In genomic region chr12:46494424-46494823, GRCh38 we compare ENCODE assay signal across 11 cellular contexts.
A peak's percentile ranks its signal among the peaks of the same experiment; 100 is the strongest.
DNase-seq lines count a peak whose midpoint lies in the region; ATAC-seq, FAIRE-seq and TF ChIP-seq lines count a peak whose summit lies in the region.
"Had no signal": no experiment of that assay in that cellular context is flagged by ENCODE, and none has a peak within 500 bp of the region (broad histone marks: within the 10 kb centered on the region; RNA-seq: fewer than 3 reads in every experiment).

No MANE protein-coding gene starts in this region.

- TF ChIP-seq RAD21 in HepG2 (CRISPR knock-in tag; IDR thresholded peaks at IDR 0.05) = no peak

- H3K27me3 ChIP-seq in HUES48 (ENCODE audit: control insufficient read depth, insufficient read depth, low read length) = no peaks in the 10 kb centered on the region
- H3K27me3 ChIP-seq in bronchial epithelial cell (ENCODE audit: control insufficient read depth, insufficient read depth, low read length) = no peaks in the 10 kb centered on the region
- H3K27me3 ChIP-seq in HepG2 (ENCODE audit: control insufficient read depth in 1 of 2, insufficient read depth in 2 of 2, low read length in 2 of 2) = no peaks in the 10 kb centered on the region
- H3K27me3 ChIP-seq: BE2C, colonic mucosa had no signal

- BruUV-seq in HepG2 (replicated peaks; lab: Mats Ljungman, UMichigan) = no TSS peak

- H3K9me3 ChIP-seq in HUES48 (ENCODE audit: control insufficient read depth, insufficient read depth, low read length) (no peaks in the 10 kb centered on the region), HepG2 (ENCODE audit: low read length) (no peaks in the 10 kb centered on the region)
- H3K9me3 ChIP-seq: BE2C, colonic mucosa had no signal

- in situ Hi-C loops in HepG2 (cut with HindIII; ENCODE audit: extremely low pct_ligation_motif_present, low pct_unique_long_range_greater_than_20kb) = loop anchor here (5.0 kb wide), 1 partner anchor 122 kb away; the partner anchor contains the start of gene SLC38A2

- H3K36me3 ChIP-seq in HUES48 (ENCODE audit: control insufficient read depth, insufficient read depth, low read length) (no peaks in the 10 kb centered on the region), bronchial epithelial cell (ENCODE audit: control insufficient read depth, insufficient read depth, low read length) (no peaks in the 10 kb centered on the region), HepG2 (replicated peaks in 1 of 2; ENCODE audit: control insufficient read depth in 1 of 2, insufficient read depth in 2 of 2, low read length in 2 of 2) (no peaks in the 10 kb centered on the region)
- H3K36me3 ChIP-seq: BE2C, colonic mucosa had no signal

- WGBS in HepG2 (ENCODE audit: low lambda C conversion rate) = 3% methylated on average over 1 of the region's 1 CpG

- FAIRE-seq in bronchial epithelial cell (lab: Jason Lieb, UNC) = no peak
- peak; percentile 57 for FAIRE-seq in HepG2 (lab: Jason Lieb, UNC)

- peak; percentile 11; the same call in 1 of the 3 replicates for ATAC-seq in HepG2
- ATAC-seq in GM19463 (IDR thresholded peaks at IDR 0.05; ENCODE audit: unreplicated experiment) = no peak
- ATAC-seq in HG03135 (IDR thresholded peaks at IDR 0.05; ENCODE audit: unreplicated experiment) = no peak

- H4K20me1 ChIP-seq in HepG2 (ENCODE audit: insufficient read depth, low read length) = no peaks in the 10 kb centered on the region

- H3K9ac ChIP-seq in HUES48 (ENCODE audit: low read depth, low read length) (peak overlapping the region; percentile 38; the same call in 1 of the 2 replicates), HepG2 (ENCODE audit: insufficient read depth, low read depth, low read length) (peak overlapping the region; percentile 41; the same call in 1 of the 2 replicates)
- H3K9ac ChIP-seq: KMS-11 had no signal

- TF ChIP-seq POLR2A in HepG2 (IDR thresholded peaks at IDR 0.05; ENCODE audit: insufficient read depth in 1 of 2, low read depth in 2 of 2, low read length in 2 of 2) = no peak

- peaks cover 8% of the 10 kb centered on the region for H3K79me2 ChIP-seq in HepG2 (ENCODE audit: insufficient read depth, low read length)

- H3K4me1 ChIP-seq in HUES48 (ENCODE audit: control insufficient read depth, insufficient read depth, low read length) (peaks cover 17% of the 10 kb centered on the region), HepG2 (ENCODE audit: insufficient read depth, low read length) (peaks cover 68% of the 10 kb centered on the region)
- H3K4me1 ChIP-seq: BE2C, colonic mucosa had no signal

- peak overlapping the region; percentile 61 for H3K4me2 ChIP-seq in HepG2 (ENCODE audit: low read depth, low read length)
- H3K4me2 ChIP-seq: KMS-11 had no signal

- no peak overlapping the region for H2AFZ ChIP-seq in HepG2 (ENCODE audit: low read length)

- CTCF ChIA-PET in HepG2 (lab: Yijun Ruan, JAX; ENCODE audit: low intra/inter-chr PET ratio, low total read pairs) = no interaction called here

- intact Hi-C loops in HepG2 (cut with micrococcal nuclease; ENCODE audit: unreplicated experiment) = loop anchor here (1.0 to 10.0 kb wide), 5 partner anchors 63 to 440 kb away; no protein-coding TSS in a partner anchor

- peak overlapping the region; percentile 40; the same call in 1 of the 2 replicates for H3K4me3 ChIP-seq in HUES48 (ENCODE audit: low read depth, low read length)
- H3K4me3 ChIP-seq in bronchial epithelial cell (ENCODE audit: low read depth, low read length) = no peak overlapping the region
- peak overlapping the region in 2 of 3 experiments; percentile 23 to 40; a peak in 1 of 6 replicates for H3K4me3 ChIP-seq in HepG2 (replicated peaks in 1 of 3; ENCODE audit: insufficient read depth in 1 of 3, low read depth in 2 of 3, low read length in 3 of 3)
- H3K4me3 ChIP-seq: colonic mucosa had no signal

- POLR2A ChIA-PET in HepG2 (lab: Yijun Ruan, JAX) = interaction anchor here (1.3 to 5.0 kb wide), 6 partner anchors 10 to 123 kb away, joined by 4 to 47 read pairs (median 24); partner anchors contain the start of gene SLC38A2

- TF ChIP-seq EP300 in HepG2 (IDR thresholded peaks at IDR 0.05; ENCODE audit: low read depth in 2 of 2, low read length in 2 of 2) = peak in 1 of 2 experiments; percentile 97; a peak in 2 of 4 replicates
- TF ChIP-seq EP300 in HepG2 (CRISPR knock-in tag; IDR thresholded peaks at IDR 0.05; ENCODE audit: borderline replicate concordance) = peak; percentile 72

- DNase-seq in bronchial epithelial cell (ENCODE audit: low read depth) (peak; percentile 50), HepG2 (ENCODE audit: low spot score) (peak; percentile 88)
- no peak for DNase-seq in activated CD4-positive, alpha-beta T cell treated with anti-CD3 and anti-CD28 coated beads for 1 hour
- no peak for DNase-seq in central memory CD4-positive, alpha-beta T cell
- DNase-seq: BE2C, colonic mucosa had no signal

- H3K27ac ChIP-seq in 22Rv1 (peak overlapping the region; percentile 90), HUES48 (ENCODE audit: low read depth, low read length) (peak overlapping the region; percentile 86), HepG2 (ENCODE audit: extremely low read length, insufficient read depth, low read length) (peak overlapping the region; percentile 96)
- H3K27ac ChIP-seq: colonic mucosa, KMS-11 had no signal

- TF ChIP-seq CTCF in 22Rv1 (IDR thresholded peaks at IDR 0.05) (no peak), bronchial epithelial cell (IDR thresholded peaks at IDR 0.05; ENCODE audit: insufficient read depth, low read length, severe bottlenecking) (no peak), HepG2 (CRISPR knock-in tag; IDR thresholded peaks at IDR 0.05) (no peak)

TF ChIP-seq in HepG2, 621 proteins besides CTCF, POLR2A, EP300 and RAD21 (continues in another document):
- TF ChIP-seq, protein P1, sequence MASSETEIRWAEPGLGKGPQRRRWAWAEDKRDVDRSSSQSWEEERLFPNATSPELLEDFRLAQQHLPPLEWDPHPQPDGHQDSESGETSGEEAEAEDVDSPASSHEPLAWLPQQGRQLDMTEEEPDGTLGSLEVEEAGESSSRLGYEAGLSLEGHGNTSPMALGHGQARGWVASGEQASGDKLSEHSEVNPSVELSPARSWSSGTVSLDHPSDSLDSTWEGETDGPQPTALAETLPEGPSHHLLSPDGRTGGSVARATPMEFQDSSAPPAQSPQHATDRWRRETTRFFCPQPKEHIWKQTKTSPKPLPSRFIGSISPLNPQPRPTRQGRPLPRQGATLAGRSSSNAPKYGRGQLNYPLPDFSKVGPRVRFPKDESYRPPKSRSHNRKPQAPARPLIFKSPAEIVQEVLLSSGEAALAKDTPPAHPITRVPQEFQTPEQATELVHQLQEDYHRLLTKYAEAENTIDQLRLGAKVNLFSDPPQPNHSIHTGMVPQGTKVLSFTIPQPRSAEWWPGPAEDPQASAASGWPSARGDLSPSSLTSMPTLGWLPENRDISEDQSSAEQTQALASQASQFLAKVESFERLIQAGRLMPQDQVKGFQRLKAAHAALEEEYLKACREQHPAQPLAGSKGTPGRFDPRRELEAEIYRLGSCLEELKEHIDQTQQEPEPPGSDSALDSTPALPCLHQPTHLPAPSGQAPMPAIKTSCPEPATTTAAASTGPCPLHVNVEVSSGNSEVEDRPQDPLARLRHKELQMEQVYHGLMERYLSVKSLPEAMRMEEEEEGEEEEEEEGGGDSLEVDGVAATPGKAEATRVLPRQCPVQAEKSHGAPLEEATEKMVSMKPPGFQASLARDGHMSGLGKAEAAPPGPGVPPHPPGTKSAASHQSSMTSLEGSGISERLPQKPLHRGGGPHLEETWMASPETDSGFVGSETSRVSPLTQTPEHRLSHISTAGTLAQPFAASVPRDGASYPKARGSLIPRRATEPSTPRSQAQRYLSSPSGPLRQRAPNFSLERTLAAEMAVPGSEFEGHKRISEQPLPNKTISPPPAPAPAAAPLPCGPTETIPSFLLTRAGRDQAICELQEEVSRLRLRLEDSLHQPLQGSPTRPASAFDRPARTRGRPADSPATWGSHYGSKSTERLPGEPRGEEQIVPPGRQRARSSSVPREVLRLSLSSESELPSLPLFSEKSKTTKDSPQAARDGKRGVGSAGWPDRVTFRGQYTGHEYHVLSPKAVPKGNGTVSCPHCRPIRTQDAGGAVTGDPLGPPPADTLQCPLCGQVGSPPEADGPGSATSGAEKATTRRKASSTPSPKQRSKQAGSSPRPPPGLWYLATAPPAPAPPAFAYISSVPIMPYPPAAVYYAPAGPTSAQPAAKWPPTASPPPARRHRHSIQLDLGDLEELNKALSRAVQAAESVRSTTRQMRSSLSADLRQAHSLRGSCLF (CRISPR knock-in tag; IDR thresholded peaks at IDR 0.05; ENCODE audit: borderline replicate concordance) = no peak
- TF ChIP-seq ZNF101 (CRISPR knock-in tag; IDR thresholded peaks at IDR 0.05; ENCODE audit: borderline replicate concordance, low read depth) (no peak), TBX2 (CRISPR knock-in tag; IDR thresholded peaks at IDR 0.05; ENCODE audit: borderline replicate concordance) (no peak), ARID5B (CRISPR knock-in tag; IDR thresholded peaks at IDR 0.05) (peak; percentile 90), SOX6 (IDR thresholded peaks at IDR 0.05) (no peak), SOX6 (CRISPR knock-in tag; IDR thresholded peaks at IDR 0.05) (peak; percentile 55; the same call in 1 of the 2 replicates), ZFAT (CRISPR knock-in tag; conservative IDR thresholded peaks at IDR 0.05) (no peak)

Comparison
In these comparisons a context has a peak if more than half of its experiments do, and no peak if none do; other contexts are left out.
1. DNase-seq: peak in bronchial epithelial cell (single experiment) and HepG2 (single experiment); none in activated CD4-positive, alpha-beta T cell treated with anti-CD3 and anti-CD28 coated beads for 1 hour (single experiment) and central memory CD4-positive, alpha-beta T cell (single experiment).
2. Peak in every context shown above with its lines, with median percentiles within 50 percentile points of each other: H3K27ac ChIP-seq.